18 cellular contexts compared by ENCODE assay signal in genomic region chr9:121945849-121946248, GRCh38.
DNase-seq lines count a peak whose midpoint lies in the region; ATAC-seq, FAIRE-seq and TF ChIP-seq lines count a peak whose summit lies in the region.
"Had no signal": no experiment of that assay in that cellular context is flagged by ENCODE, and none has a peak within 500 bp of the region (broad histone marks: within the 10 kb centered on the region; RNA-seq: fewer than 3 reads in every experiment).

No MANE protein-coding gene starts in this region.

- CTCF ChIA-PET in AG04449 (lab: Yijun Ruan, JAX), result interaction anchor here (1.0 to 1.5 kb wide), 2 partner anchors 33 to 400 kb away, joined by 3 to 4 read pairs; no protein-coding TSS in a partner anchor

- POLR2A ChIA-PET in AG04449 (lab: Yijun Ruan, JAX), result no interaction called here

- no peak for TF ChIP-seq CTCF in AG04449 (IDR thresholded peaks at IDR 0.05; ENCODE audit: insufficient read depth, low read length, missing control alignments)
- no peak for TF ChIP-seq CTCF in foreskin keratinocyte (conservative IDR thresholded peaks at IDR 0.05)

- peak; percentile 41 for ATAC-seq in foreskin keratinocyte
- no peak for ATAC-seq in GM21447 (IDR thresholded peaks at IDR 0.05; ENCODE audit: unreplicated experiment)
- ATAC-seq: activated CD8-positive, alpha-beta T cell treated with anti-CD3 and anti-CD28 coated beads, Interleukin-2, amount 10 ng/mL, durations not matched to agents 7 days and 5 days; esophagus mucosa; K562; Right ventricle myocardium inferior had no signal

- FAIRE-seq in HTR-8/SVneo (lab: Jason Lieb, UNC), result no peak
- FAIRE-seq: K562, TTC549 had no signal

- H3K4me3 ChIP-seq in AG04449 (ENCODE audit: low read depth, low read length), result no peak overlapping the region
- H3K4me3 ChIP-seq: K562, tibial artery had no signal

- H3K27me3 ChIP-seq in foreskin keratinocyte, result no peaks in the 10 kb centered on the region
- H3K27me3 ChIP-seq: tibial artery had no signal

- H3K27ac ChIP-seq in foreskin keratinocyte (no peak overlapping the region), substantia nigra (ENCODE audit: low read depth, low read length, poor library complexity, severe bottlenecking) (no peak overlapping the region)

- peaks cover 28% of the 10 kb centered on the region for H3K4me1 ChIP-seq in foreskin keratinocyte

- DNase-seq in AG04449 (ENCODE audit: low read depth, low spot score) (peak; percentile 17), HTR-8/SVneo (ENCODE audit: insufficient read length, low spot score) (peak; percentile 40), amniotic stem cell (lab: John Stamatoyannopoulos, UW) (peak; percentile 6), foreskin keratinocyte (peak in 1 of 2 donors; percentile 72), substantia nigra (lab: John Stamatoyannopoulos, UW) (no peak), Ammon's horn (ENCODE audit: low spot score) (no peak)
- no peak for DNase-seq in activated CD4-positive, alpha-beta T cell treated with anti-CD3 and anti-CD28 coated beads, Interleukin-2, amount 50 U/mL, for 4 hours
- DNase-seq: activated CD8-positive, alpha-beta T cell treated with anti-CD3 and anti-CD28 coated beads, Interleukin-2, amount 10 ng/mL, durations not matched to agents 7 days and 5 days; activated gamma-delta T cell treated with Interleukin-2 at 50 U/mL for 16 hours; NCI-H1694; NCI-H526; occipital lobe; tibial artery had no signal

Comparison
In these comparisons a context has a peak if more than half of its experiments do, and no peak if none do; other contexts are left out.
1. DNase-seq: peak in AG04449 (single experiment), HTR-8/SVneo (single experiment) and amniotic stem cell (single experiment); none in substantia nigra (0 of 49), activated CD4-positive, alpha-beta T cell treated with anti-CD3 and anti-CD28 coated beads, Interleukin-2, amount 50 U/mL, for 4 hours (0 of 2) and Ammon's horn (single experiment).